Comparison of ENCODE assay signal across 27 cellular contexts in genomic region chr9:31847963-31848362, GRCh38.
"Had no signal": no experiment of that assay in that cellular context is flagged by ENCODE, and none has a peak within 500 bp of the region (broad histone marks: within the 10 kb centered on the region; RNA-seq: fewer than 3 reads in every experiment).

No MANE protein-coding gene starts in this region.

- H3K27me3 ChIP-seq: esophagus squamous epithelium, heart left ventricle, neutrophil, pancreas, right atrium auricular region, stomach, suprapubic skin, tibial nerve had no signal

- H3K4me1 Mint-ChIP-seq: activated B cell treated with CpG ODN at 0.5 μM for 24 hours; activated CD4-positive, alpha-beta T cell treated with anti-CD3 and anti-CD28 coated beads for 36 hours; endodermal cell; mesothelial cell of epicardium; stimulated activated effector memory CD8-positive, alpha-beta T cell treated with anti-CD3 and anti-CD28 coated beads, Interleukin-12 subunit alpha, Interleukin-12 subunit beta, amount 100 ng/mL, for 72 hours had no signal

- H3K27ac Mint-ChIP-seq: activated B cell treated with CpG ODN at 0.5 μM for 24 hours; activated CD4-positive, alpha-beta T cell treated with anti-CD3 and anti-CD28 coated beads for 36 hours; activated naive CD8-positive, alpha-beta T cell treated with anti-CD3 and anti-CD28 coated beads, Interleukin-2, amount 10 ng/mL, durations not matched to agents 7 days and 5 days; endodermal cell; mesothelial cell of epicardium; natural killer cell treated with Interleukin-12 subunit alpha and Interleukin-12 subunit beta and Interleukin-15 and Interleukin-18, amount 100 ng/mL, for 72 hours; stimulated activated effector memory CD8-positive, alpha-beta T cell treated with anti-CD3 and anti-CD28 coated beads, Interleukin-12 subunit alpha, Interleukin-12 subunit beta, amount 100 ng/mL, for 72 hours had no signal

- DNase-seq: activated B cell treated with CpG ODN at 0.5 μM for 24 hours; activated CD4-positive, alpha-beta T cell treated with anti-CD3 and anti-CD28 coated beads for 36 hours; activated CD4-positive, alpha-beta T cell treated with anti-CD3 and anti-CD28 coated beads, Interleukin-2, amount 50 U/mL, for 48 hours; activated CD8-positive, alpha-beta memory T cell treated with anti-CD3 and anti-CD28 coated beads, Interleukin-2, amount 50 U/mL, for 48 hours; activated naive CD4-positive, alpha-beta T cell treated with Interleukin-2 at 50 U/mL for 16 hours; activated naive CD8-positive, alpha-beta T cell treated with anti-CD3 and anti-CD28 coated beads, Interleukin-2, amount 10 ng/mL, durations not matched to agents 7 days and 5 days; activated T-cell treated with anti-CD3 and anti-CD28 coated beads, Interleukin-2, amount 50 U/mL, for 48 hours; amygdala; cerebellar nuclear complex; endodermal cell; esophagus squamous epithelium; heart left ventricle; left ventricle myocardium superior; mammary epithelial cell; pancreas; psoas muscle; stimulated activated CD4-positive, alpha-beta T cell treated with anti-CD3 and anti-CD28 coated beads, Interleukin-1b, Interleukin-23, amount 100 ng/mL, for 48 hours; stomach; T-helper 9 cell had no signal

- H3K27me3 Mint-ChIP-seq: activated B cell treated with CpG ODN at 0.5 μM for 24 hours; activated naive CD8-positive, alpha-beta T cell treated with anti-CD3 and anti-CD28 coated beads, Interleukin-2, amount 10 ng/mL, durations not matched to agents 7 days and 5 days; natural killer cell treated with Interleukin-12 subunit alpha and Interleukin-12 subunit beta and Interleukin-15 and Interleukin-18, amount 100 ng/mL, for 72 hours had no signal

- H3K4me3 Mint-ChIP-seq: activated B cell treated with CpG ODN at 0.5 μM for 24 hours; activated CD4-positive, alpha-beta T cell treated with anti-CD3 and anti-CD28 coated beads for 36 hours; activated naive CD8-positive, alpha-beta T cell treated with anti-CD3 and anti-CD28 coated beads, Interleukin-2, amount 10 ng/mL, durations not matched to agents 7 days and 5 days; endodermal cell; mesothelial cell of epicardium; natural killer cell treated with Interleukin-12 subunit alpha and Interleukin-12 subunit beta and Interleukin-15 and Interleukin-18, amount 100 ng/mL, for 72 hours; stimulated activated effector memory CD8-positive, alpha-beta T cell treated with anti-CD3 and anti-CD28 coated beads, Interleukin-12 subunit alpha, Interleukin-12 subunit beta, amount 100 ng/mL, for 72 hours had no signal

- H3K9me3 Mint-ChIP-seq: activated B cell treated with CpG ODN at 0.5 μM for 24 hours; activated naive CD8-positive, alpha-beta T cell treated with anti-CD3 and anti-CD28 coated beads, Interleukin-2, amount 10 ng/mL, durations not matched to agents 7 days and 5 days; endodermal cell; mesothelial cell of epicardium; stimulated activated effector memory CD8-positive, alpha-beta T cell treated with anti-CD3 and anti-CD28 coated beads, Interleukin-12 subunit alpha, Interleukin-12 subunit beta, amount 100 ng/mL, for 72 hours had no signal

- H3K4me3 ChIP-seq: coronary artery, esophagus squamous epithelium, heart left ventricle, pancreas, psoas muscle, right atrium auricular region, stomach, suprapubic skin, tibial nerve had no signal

- H3K36me3 Mint-ChIP-seq: activated naive CD8-positive, alpha-beta T cell treated with anti-CD3 and anti-CD28 coated beads, Interleukin-2, amount 10 ng/mL, durations not matched to agents 7 days and 5 days; mesothelial cell of epicardium; stimulated activated effector memory CD8-positive, alpha-beta T cell treated with anti-CD3 and anti-CD28 coated beads, Interleukin-12 subunit alpha, Interleukin-12 subunit beta, amount 100 ng/mL, for 72 hours had no signal

- H3K9me3 ChIP-seq: esophagus squamous epithelium, heart left ventricle, neutrophil, pancreas, psoas muscle, right atrium auricular region, stomach, suprapubic skin, tibial nerve had no signal

- ATAC-seq: activated CD4-positive, alpha-beta T cell treated with anti-CD3 and anti-CD28 coated beads for 36 hours; heart left ventricle; left ventricle myocardium superior; natural killer cell treated with Interleukin-12 subunit alpha and Interleukin-12 subunit beta and Interleukin-15 and Interleukin-18, amount 100 ng/mL, for 72 hours; pancreas; psoas muscle; stimulated activated effector memory CD8-positive, alpha-beta T cell treated with anti-CD3 and anti-CD28 coated beads, Interleukin-12 subunit alpha, Interleukin-12 subunit beta, amount 100 ng/mL, for 72 hours had no signal

- H3K4me1 ChIP-seq: esophagus squamous epithelium, heart left ventricle, pancreas, psoas muscle, right atrium auricular region, stomach, suprapubic skin, tibial nerve had no signal

- H3K36me3 ChIP-seq: esophagus squamous epithelium, heart left ventricle, neutrophil, pancreas, right atrium auricular region, stomach, suprapubic skin, tibial nerve had no signal

- H3K27ac ChIP-seq: coronary artery, esophagus squamous epithelium, heart left ventricle, neutrophil, pancreas, psoas muscle, right atrium auricular region, stomach, suprapubic skin, tibial nerve had no signal
